Comparison of ENCODE assay signal across 7 cellular contexts in genomic region chr2:110028411-110028810, GRCh38.
DNase-seq lines count a peak whose midpoint lies in the region; ATAC-seq, FAIRE-seq and TF ChIP-seq lines count a peak whose summit lies in the region.
"Not testable (repeated sequence)": the region's sequence is repeated elsewhere in the genome, so short reads cannot be mapped to it uniquely, and the experiment has no call there.

No MANE protein-coding gene starts in this region.

- H3K27me3 ChIP-seq in Panc1 (ENCODE audit: control insufficient read depth, insufficient read depth, low read length); bronchial epithelial cell (ENCODE audit: control insufficient read depth, insufficient read depth, low read length); HepG2 (ENCODE audit: control insufficient read depth in 1 of 2, insufficient read depth in 2 of 2, low read length in 2 of 2); aorta (ENCODE audit: control insufficient read depth in 1 of 2, insufficient read depth in 2 of 2, low read length in 1 of 2): not testable (repeated sequence)

- H3K4me1 Mint-ChIP-seq in type B pancreatic cell (ENCODE audit: unreplicated experiment): not testable (repeated sequence)

- TF ChIP-seq POLR2A in HepG2 (IDR thresholded peaks at IDR 0.05; ENCODE audit: insufficient read depth in 1 of 2, low read depth in 2 of 2, low read length in 2 of 2): not testable (repeated sequence)

- not testable (repeated sequence) for H3K9me3 ChIP-seq in Panc1 (ENCODE audit: control insufficient read depth, insufficient read depth, low read depth, low read length); HepG2 (ENCODE audit: low read length); aorta (ENCODE audit: control insufficient read depth, low read length)

- 40% methylated on average over 4 of the region's 11 CpGs for WGBS in HepG2 (ENCODE audit: low lambda C conversion rate)
- 91 to 92% methylated on average over 5 to 11 of the region's 11 CpGs for WGBS in aorta, 2 donors

- not testable (repeated sequence) for H3K27ac Mint-ChIP-seq in type B pancreatic cell

- not testable (repeated sequence) for H3K27me3 Mint-ChIP-seq in type B pancreatic cell

- not testable (repeated sequence) for H3K79me2 ChIP-seq in HepG2 (ENCODE audit: insufficient read depth, low read length)

- CTCF ChIA-PET in Panc1 (lab: Charles Lee); HepG2 (lab: Yijun Ruan, JAX; ENCODE audit: low intra/inter-chr PET ratio, low total read pairs): not testable (repeated sequence)

- H3K36me3 ChIP-seq in Panc1 (ENCODE audit: control insufficient read depth, insufficient read depth, low read length); bronchial epithelial cell (ENCODE audit: control insufficient read depth, insufficient read depth, low read length); HepG2 (replicated peaks in 1 of 2; ENCODE audit: control insufficient read depth in 1 of 2, insufficient read depth in 2 of 2, low read length in 2 of 2); aorta (ENCODE audit: control insufficient read depth in 1 of 2, insufficient read depth in 2 of 2, low read length in 1 of 2): not testable (repeated sequence)

- POLR2A ChIA-PET in Panc1 (lab: Charles Lee); HepG2 (lab: Yijun Ruan, JAX): not testable (repeated sequence)

- H3K9me3 Mint-ChIP-seq in type B pancreatic cell: not testable (repeated sequence)

- not testable (repeated sequence) for H3K9ac ChIP-seq in HepG2 (ENCODE audit: insufficient read depth, low read depth, low read length)

- BruUV-seq in Panc1 (replicated peaks; lab: Mats Ljungman, UMichigan); HepG2 (replicated peaks; lab: Mats Ljungman, UMichigan): not testable (repeated sequence)

- not testable (repeated sequence) for H3K27ac ChIP-seq in Panc1 (ENCODE audit: low read length); HepG2 (ENCODE audit: extremely low read length, insufficient read depth, low read length); aorta (ENCODE audit: low read depth in 1 of 2, low read length in 2 of 2)

- in situ Hi-C loops in Panc1 (cut with HindIII; ENCODE audit: low pct_unique_long_range_greater_than_20kb, low sequenced_read_pairs); HepG2 (cut with HindIII; ENCODE audit: extremely low pct_ligation_motif_present, low pct_unique_long_range_greater_than_20kb): not testable (repeated sequence)

- H4K20me1 ChIP-seq in HepG2 (ENCODE audit: insufficient read depth, low read length): not testable (repeated sequence)

- not testable (repeated sequence) for H3K4me3 Mint-ChIP-seq in type B pancreatic cell

- not testable (repeated sequence) for H2AFZ ChIP-seq in HepG2 (ENCODE audit: low read length)

- DNase-seq in Panc1 (ENCODE audit: low read depth, low spot score); bronchial epithelial cell (ENCODE audit: low read depth); HepG2 (ENCODE audit: low spot score): not testable (repeated sequence)
- DNase-seq in left ventricle myocardium superior (peak; percentile 4), posterior vena cava (ENCODE audit: low spot score) (peak; percentile 78), type B pancreatic cell (ENCODE audit: extremely low spot score, unreplicated experiment) (peak; percentile 51), aorta (peak; percentile 18 to 26)

- FAIRE-seq in bronchial epithelial cell (lab: Jason Lieb, UNC): peak; percentile 80
- FAIRE-seq in HepG2 (lab: Jason Lieb, UNC): not testable (repeated sequence)

- H3K36me3 Mint-ChIP-seq in type B pancreatic cell: not testable (repeated sequence)

- TF ChIP-seq EP300 in HepG2 (IDR thresholded peaks at IDR 0.05; ENCODE audit: low read depth in 2 of 2, low read length in 2 of 2); HepG2 (CRISPR knock-in tag; IDR thresholded peaks at IDR 0.05; ENCODE audit: borderline replicate concordance): not testable (repeated sequence)

- not testable (repeated sequence) for TF ChIP-seq CTCF in Panc1 (IDR thresholded peaks at IDR 0.05); bronchial epithelial cell (IDR thresholded peaks at IDR 0.05; ENCODE audit: insufficient read depth, low read length, severe bottlenecking); HepG2 (CRISPR knock-in tag; IDR thresholded peaks at IDR 0.05); type B pancreatic cell (conservative IDR thresholded peaks at IDR 0.05)

- intact Hi-C loops in Panc1 (cut with micrococcal nuclease; ENCODE audit: unreplicated experiment); left ventricle myocardium superior (cut with micrococcal nuclease); HepG2 (cut with micrococcal nuclease; ENCODE audit: unreplicated experiment); posterior vena cava (cut with DNase I); aorta (cut with DNase I): not testable (repeated sequence)

- H3K4me1 ChIP-seq in Panc1 (ENCODE audit: control insufficient read depth, insufficient read depth, low read length); HepG2 (ENCODE audit: insufficient read depth, low read length); aorta (ENCODE audit: control insufficient read depth in 1 of 2, insufficient read depth in 2 of 2, low read length in 2 of 2): not testable (repeated sequence)

- not testable (repeated sequence) for H3K4me3 ChIP-seq in Panc1 (ENCODE audit: low read depth in 2 of 2, low read length in 2 of 2); bronchial epithelial cell (ENCODE audit: low read depth, low read length); HepG2 (replicated peaks in 1 of 3; ENCODE audit: insufficient read depth in 1 of 3, low read depth in 2 of 3, low read length in 3 of 3); aorta (ENCODE audit: low read length in 2 of 2)

- ATAC-seq in Panc1 (0 out of 2 replicates have a peak, but pooled peaks have one; percentile 4), HepG2 (peak; percentile 10)
- not testable (repeated sequence) for ATAC-seq in left ventricle myocardium superior; aorta (ENCODE audit: low FRiP score)

- TF ChIP-seq RAD21 in HepG2 (CRISPR knock-in tag; IDR thresholded peaks at IDR 0.05): not testable (repeated sequence)

- not testable (repeated sequence) for H3K4me2 ChIP-seq in HepG2 (ENCODE audit: low read depth, low read length)
